In genomic region chr19:6532244-6532999, GRCh38 we compare ENCODE assay signal across 2 cellular contexts.
A peak's percentile ranks its signal among the peaks of the same experiment; 100 is the strongest.
TF ChIP-seq lines count a peak whose summit lies in the region.

No MANE protein-coding gene starts in this region.

TF ChIP-seq in HEK293T, 16 proteins besides CTCF, POLR2A, EP300 and RAD21 (continued from another document):
- peak; percentile 91 for TF ChIP-seq TARDBP (IDR thresholded peaks at IDR 0.05)
TF ChIP-seq in HEK293T: peak in this region for 1.

TF ChIP-seq in WTC11, 78 proteins besides CTCF, POLR2A, EP300 and RAD21 (continued from another document):
- no peak for TF ChIP-seq E2F4 (CRISPR knock-in tag; IDR thresholded peaks at IDR 0.05; ENCODE audit: borderline replicate concordance, low read depth)
- TF ChIP-seq PRDM15 (CRISPR knock-in tag; IDR thresholded peaks at IDR 0.05) = no peak
- no peak for TF ChIP-seq RORB (CRISPR knock-in tag; IDR thresholded peaks at IDR 0.05)
- no peak for TF ChIP-seq TEAD1 (CRISPR knock-in tag; IDR thresholded peaks at IDR 0.05)
- no peak for TF ChIP-seq MAX (CRISPR knock-in tag; IDR thresholded peaks at IDR 0.05)
- TF ChIP-seq ZNF232 (CRISPR knock-in tag; IDR thresholded peaks at IDR 0.05) = no peak
- TF ChIP-seq AFF4 (CRISPR knock-in tag; IDR thresholded peaks at IDR 0.05; ENCODE audit: borderline replicate concordance) = no peak
- TF ChIP-seq E2F5 (CRISPR knock-in tag; IDR thresholded peaks at IDR 0.05) = no peak
- no peak for TF ChIP-seq USF2 (CRISPR knock-in tag; IDR thresholded peaks at IDR 0.05)
- TF ChIP-seq ARID4B (CRISPR knock-in tag; IDR thresholded peaks at IDR 0.05; ENCODE audit: borderline replicate concordance) = no peak
- TF ChIP-seq ZNF396 (CRISPR knock-in tag; IDR thresholded peaks at IDR 0.05; ENCODE audit: borderline replicate concordance) = no peak
- no peak for TF ChIP-seq NR1H2 (CRISPR knock-in tag; IDR thresholded peaks at IDR 0.05)
- no peak for TF ChIP-seq ETV6 (CRISPR knock-in tag; IDR thresholded peaks at IDR 0.05)
- no peak for TF ChIP-seq FOXP4 (CRISPR knock-in tag; IDR thresholded peaks at IDR 0.05)
- TF ChIP-seq ATF1 (CRISPR knock-in tag; IDR thresholded peaks at IDR 0.05) = no peak
- no peak for TF ChIP-seq IRF2 (CRISPR knock-in tag; IDR thresholded peaks at IDR 0.05; ENCODE audit: borderline replicate concordance, low read depth)
- TF ChIP-seq GRHL2 (CRISPR knock-in tag; IDR thresholded peaks at IDR 0.05; ENCODE audit: insufficient replicate concordance, severe bottlenecking) = no peak
- no peak for TF ChIP-seq NR3C1 (CRISPR knock-in tag; conservative IDR thresholded peaks at IDR 0.05; ENCODE audit: low read depth)
- no peak for TF ChIP-seq ZSCAN18 (CRISPR knock-in tag; IDR thresholded peaks at IDR 0.05)
